Comparison of ENCODE assay signal across 8 cellular contexts in genomic region chr17:77957869-77958715, GRCh38. TPM values are rescaled to one million over a fixed set of nuclear protein-coding genes. Genes with fewer than 3 reads are reported as not detected.
DNase-seq lines count a peak whose midpoint lies in the region; ATAC-seq and TF ChIP-seq lines count a peak whose summit lies in the region.

TNRC6C (plus strand) TSS chr17:77958703; CDS start chr17:78004207, 45,504 bp downstream.

- TF ChIP-seq EP300 in suprapubic skin (IDR thresholded peaks at IDR 0.05), result no peak

- H3K4me3 ChIP-seq in GM06990 (replicated peaks; ENCODE audit: low read depth, low read length), result peak within 1 kb of the TSS; percentile 69
- H3K4me3 ChIP-seq in suprapubic skin, result peak within 1 kb of the TSS; percentile 65

- peak; percentile 91 to 93 for ATAC-seq in activated naive CD4-positive, alpha-beta T cell treated with anti-CD3 and anti-CD28 coated beads, Interleukin-2, amount 50 U/mL, for 72 hours

- TF ChIP-seq CTCF in GM06990 (IDR thresholded peaks at IDR 0.05; ENCODE audit: insufficient read depth, low read length, poor library complexity, severe bottlenecking) (peak; percentile 31), HFFc6 (IDR thresholded peaks at IDR 0.05) (peak; percentile 6; the same call in 1 of the 2 replicates), suprapubic skin (IDR thresholded peaks at IDR 0.05) (peak; percentile 5 to 14)

- H3K4me1 ChIP-seq in suprapubic skin, result peaks cover 25% of the 10 kb centered on the region

- no peak within 1 kb of the TSS; the same call in 1 of the 2 replicates for H3K27ac Mint-ChIP-seq in HFFc6
- H3K27ac Mint-ChIP-seq in activated naive CD4-positive, alpha-beta T cell treated with anti-CD3 and anti-CD28 coated beads, Interleukin-2, amount 50 U/mL, for 72 hours, result peak within 1 kb of the TSS; percentile 94 to 96

- peak within 1 kb of the TSS; percentile 97 for H3K4me3 Mint-ChIP-seq in HFFc6

- no peaks in the 10 kb centered on the region for H3K9me3 Mint-ChIP-seq in HFFc6
- no peaks in the 10 kb centered on the region for H3K9me3 Mint-ChIP-seq in activated naive CD4-positive, alpha-beta T cell treated with anti-CD3 and anti-CD28 coated beads, Interleukin-2, amount 50 U/mL, for 72 hours

- peak; percentile 100 for TF ChIP-seq POLR2A in suprapubic skin (IDR thresholded peaks at IDR 0.05)

- DNase-seq in GM06990 (ENCODE audit: extremely low read depth, insufficient read length), result peak; percentile 99
- peak; percentile 98 for DNase-seq in HFFc6
- peak; percentile 98 for DNase-seq in NCI-H1092 (lab: John Stamatoyannopoulos, UW)
- peak; percentile 97 for DNase-seq in SKM-1 (lab: John Stamatoyannopoulos, UW; ENCODE audit: unreplicated experiment)
- DNase-seq in activated naive CD4-positive, alpha-beta T cell treated with anti-CD3 and anti-CD28 coated beads, Interleukin-2, amount 50 U/mL, for 72 hours (ENCODE audit: low spot score in 2 of 2), result peak; percentile 99
- DNase-seq in glomerular endothelial cell (ENCODE audit: extremely low read depth, low read depth, low spot score), result peak; percentile 70
- peak; percentile 99 for DNase-seq in occipital lobe (lab: John Stamatoyannopoulos, UW)
- DNase-seq in suprapubic skin (ENCODE audit: low spot score in 2 of 2), result peak; percentile 100

- H3K9me3 ChIP-seq in suprapubic skin, result no peaks in the 10 kb centered on the region

- H3K36me3 Mint-ChIP-seq in HFFc6 (ENCODE audit: low read depth), result no peaks in the 10 kb centered on the region; the same call in 1 of the 2 replicates
- peaks cover 11 to 16% of the 10 kb centered on the region in 2 donors for H3K36me3 Mint-ChIP-seq in activated naive CD4-positive, alpha-beta T cell treated with anti-CD3 and anti-CD28 coated beads, Interleukin-2, amount 50 U/mL, for 72 hours

- H3K27me3 Mint-ChIP-seq in HFFc6 (ENCODE audit: insufficient read depth), result peaks cover 43% of the 10 kb centered on the region

- 2% methylated on average over 38 of the region's 104 CpGs for WGBS in suprapubic skin

- H3K36me3 ChIP-seq in GM06990 (ENCODE audit: control insufficient read depth, insufficient read depth, low read length) (no peaks in the 10 kb centered on the region), suprapubic skin (no peaks in the 10 kb centered on the region)

- peak within 1 kb of the TSS; percentile 88 for H3K27ac ChIP-seq in suprapubic skin

- H3K27me3 ChIP-seq in GM06990 (replicated peaks; ENCODE audit: control insufficient read depth, insufficient read depth, low read length), result no peaks in the 10 kb centered on the region; the same call in 1 of the 2 replicates
- H3K27me3 ChIP-seq in suprapubic skin, result no peaks in the 10 kb centered on the region

- H3K4me1 Mint-ChIP-seq in HFFc6 (ENCODE audit: low read depth), result peaks cover 31% of the 10 kb centered on the region

RNA-seq across cellular contexts. Expression of gene TNRC6C, which starts in this region (rescaled TPM):
- total RNA-seq in HFFc6 (2021; fragmentation: NEBNext Ultra II Directional; extraction: Animal tissue kit (Norgen Biotek cat#: 25700)), result 1 to 10 TPM; 6.3 to 9.0 (median 7.5) TPM
- total RNA-seq in activated naive CD4-positive, alpha-beta T cell treated with anti-CD3 and anti-CD28 coated beads, Interleukin-2, amount 50 U/mL, for 72 hours, result 10 to 100 TPM; 13.4 to 28.8 TPM
- total RNA-seq in glomerular endothelial cell (5.9 and 8.0 TPM in 2 replicates), occipital lobe (23.9 TPM), suprapubic skin (10 to 100 TPM in 2 of 4 donors, 1 to 10 TPM in 2; 4.8 to 14.5 (median 11.6) TPM)

Comparison
In these comparisons a context has a peak if more than half of its experiments do, and no peak if none do; other contexts are left out.
1. Peak in every context shown above with its lines: DNase-seq, ATAC-seq, H3K4me3 ChIP-seq and H3K27ac ChIP-seq.